Comparison of ENCODE assay signal across 23 cellular contexts in genomic region chr13:111122056-111122455, GRCh38. TPM values are rescaled to one million over a fixed set of nuclear protein-coding genes. Genes with fewer than 3 reads are reported as not detected.
DNase-seq lines count a peak whose midpoint lies in the region; ATAC-seq and TF ChIP-seq lines count a peak whose summit lies in the region.
"Had no signal": no experiment of that assay in that cellular context is flagged by ENCODE, and none has a peak within 500 bp of the region (broad histone marks: within the 10 kb centered on the region; RNA-seq: fewer than 3 reads in every experiment).

No MANE protein-coding gene starts in this region.

- DNase-seq in NCI-H748 (lab: John Stamatoyannopoulos, UW; ENCODE audit: unreplicated experiment), result peak; percentile 51
- DNase-seq in NCI-H748 treated with DMSO at 0.1 percent for 48 hours (lab: John Stamatoyannopoulos, UW), result no peak
- peak; percentile 47 for DNase-seq in NCI-H69 (lab: John Stamatoyannopoulos, UW)
- DNase-seq in iris pigment epithelial cell (ENCODE audit: low read depth), result peak; percentile 5
- DNase-seq in AG08395 (ENCODE audit: low spot score), result no peak
- no peak for DNase-seq in natural killer cell
- no peak for DNase-seq in thyroid gland
- DNase-seq in A673 (ENCODE audit: low spot score), result no peak
- DNase-seq: ACHN; activated B cell treated with CpG ODN at 0.5 μM for 24 hours; activated effector memory CD4-positive, alpha-beta T cell treated with Interleukin-2 at 50 U/mL for 16 hours; adrenal gland; central memory CD4-positive, alpha-beta T cell; GF-D8; GM23248; KBM-7; left ventricle myocardium inferior; NCI-H1694; Right ventricle myocardium superior; stimulated activated CD4-positive, alpha-beta T cell treated with anti-CD3 and anti-CD28 coated beads, Interleukin-12 subunit alpha, Interleukin-12 subunit beta, amount 100 ng/mL, for 4 hours; stimulated activated naive CD4-positive, alpha-beta T cell treated with Interleukin-2 at 50 U/mL for 16 hours; T-helper 2 cell; upper lobe of right lung had no signal

- no peaks in the 10 kb centered on the region for H3K4me1 ChIP-seq in thyroid gland
- H3K4me1 ChIP-seq in A673 (ENCODE audit: insufficient read depth, low read length, poor library complexity, severe bottlenecking), result no peaks in the 10 kb centered on the region
- H3K4me1 ChIP-seq: adrenal gland had no signal

- no peaks in the 10 kb centered on the region for H3K4me1 Mint-ChIP-seq in natural killer cell
- H3K4me1 Mint-ChIP-seq: activated B cell treated with CpG ODN at 0.5 μM for 24 hours had no signal

- no TSS peak for BruUV-seq in A673 (replicated peaks; lab: Mats Ljungman, UMichigan)

- H3K4me3 Mint-ChIP-seq in natural killer cell, result no peak overlapping the region
- H3K4me3 Mint-ChIP-seq: activated B cell treated with CpG ODN at 0.5 μM for 24 hours had no signal

- H3K9me3 Mint-ChIP-seq in natural killer cell, result no peaks in the 10 kb centered on the region
- H3K9me3 Mint-ChIP-seq: activated B cell treated with CpG ODN at 0.5 μM for 24 hours had no signal

- no peak for ATAC-seq in natural killer cell
- ATAC-seq: upper lobe of right lung had no signal

- no peak overlapping the region for H3K27ac Mint-ChIP-seq in natural killer cell
- H3K27ac Mint-ChIP-seq: activated B cell treated with CpG ODN at 0.5 μM for 24 hours had no signal

- no peaks in the 10 kb centered on the region for H3K36me3 ChIP-seq in thyroid gland
- no peaks in the 10 kb centered on the region for H3K36me3 ChIP-seq in A673 (ENCODE audit: insufficient read depth, low read length, poor library complexity, severe bottlenecking)
- H3K36me3 ChIP-seq: adrenal gland, left ventricle myocardium inferior, upper lobe of right lung had no signal

- no peaks in the 10 kb centered on the region for H3K9me3 ChIP-seq in thyroid gland
- no peaks in the 10 kb centered on the region for H3K9me3 ChIP-seq in A673 (ENCODE audit: low read depth, low read length, poor library complexity, severe bottlenecking)
- H3K9me3 ChIP-seq: adrenal gland, left ventricle myocardium inferior, upper lobe of right lung had no signal

- no peak for TF ChIP-seq POLR2A in thyroid gland (IDR thresholded peaks at IDR 0.05)

- H3K4me3 ChIP-seq in thyroid gland (replicated peaks in 1 of 3), result no peak overlapping the region
- H3K4me3 ChIP-seq in A673 (ENCODE audit: low read depth, low read length, poor library complexity, severe bottlenecking), result no peak overlapping the region
- H3K4me3 ChIP-seq: adrenal gland, GM23248, left ventricle myocardium inferior, upper lobe of right lung had no signal

- H3K27ac ChIP-seq in thyroid gland (no peak overlapping the region), A673 (ENCODE audit: low read depth, low read length, poor library complexity, severe bottlenecking) (no peak overlapping the region)
- H3K27ac ChIP-seq: adrenal gland, GM23248, left ventricle myocardium inferior, upper lobe of right lung had no signal

- peaks cover 38 to 50% of the 10 kb centered on the region in 2 donors for H3K27me3 Mint-ChIP-seq in natural killer cell (ENCODE audit: low read depth in 2 of 2)

- intact Hi-C loops in natural killer cell (cut with micrococcal nuclease), result no loop called here
- intact Hi-C loops in thyroid gland (cut with DNase I), result no loop called here
- intact Hi-C loops in A673 (cut with micrococcal nuclease; ENCODE audit: unreplicated experiment), result no loop called here

- 41 to 57% methylated on average over 7 to 11 of the region's 12 CpGs for WGBS in thyroid gland, 2 donors

- H3K36me3 Mint-ChIP-seq in natural killer cell, result no peaks in the 10 kb centered on the region

- TF ChIP-seq CTCF in natural killer cell (IDR thresholded peaks at IDR 0.05) (no peak), thyroid gland (IDR thresholded peaks at IDR 0.05) (no peak), A673 (conservative IDR thresholded peaks at IDR 0.05; ENCODE audit: low read depth, low read length) (no peak)

- POLR2A ChIA-PET in A673 (lab: Charles Lee; ENCODE audit: low non-redundant PET), result no interaction called here

- CTCF ChIA-PET in A673 (lab: Charles Lee), result no interaction called here

- H3K27me3 ChIP-seq in thyroid gland (peaks cover 5% of the 10 kb centered on the region), A673 (replicated peaks; ENCODE audit: insufficient read depth, low read depth, low read length, poor library complexity) (peaks cover 68% of the 10 kb centered on the region)
- H3K27me3 ChIP-seq: adrenal gland, upper lobe of right lung had no signal

RNA-seq across cellular contexts. Expression of gene ARHGEF7, which starts 6.9 kb away (rescaled TPM):
- total RNA-seq in natural killer cell (100 to 1,000 TPM in 2 of 3 donors, 10 to 100 TPM in 1; 99.9 to 135 (median 105) TPM), thyroid gland (100 to 1,000 TPM in 2 of 4 donors, 10 to 100 TPM in 2; 64.2 to 127 (median 88.2) TPM), A673 (2021) (39.9 and 41.7 TPM in 2 replicates)

Comparison
In these comparisons a context has a peak if more than half of its experiments do, and no peak if none do; other contexts are left out.
1. DNase-seq: peak in NCI-H748 (single experiment), NCI-H69 (single experiment) and iris pigment epithelial cell (single experiment); none in NCI-H748 treated with DMSO at 0.1 percent for 48 hours (single experiment), AG08395 (single experiment), natural killer cell (single experiment), thyroid gland (0 of 2) and A673 (single experiment).